In the genomic region with DNA sequence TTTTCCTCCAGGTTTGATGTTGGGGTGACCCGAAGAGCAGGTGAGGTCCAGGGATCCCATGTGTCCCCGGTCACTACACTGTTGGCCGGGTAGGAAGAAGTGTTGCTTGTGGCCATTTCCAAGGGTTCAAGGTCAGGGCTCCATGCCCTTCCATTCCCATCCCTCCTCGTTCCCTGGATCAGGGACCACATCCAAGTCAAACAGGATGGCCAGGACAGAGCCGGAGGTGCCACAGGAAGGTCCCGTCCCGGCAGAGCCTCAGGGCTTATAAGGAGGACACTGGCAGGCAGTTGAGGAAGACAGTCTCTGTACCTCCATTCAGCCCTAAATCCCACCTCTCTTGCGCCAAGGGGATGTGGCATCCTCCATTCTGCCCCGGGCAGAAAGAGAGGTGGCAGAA, we compare ENCODE assay signal across 26 cellular contexts. TPM values are rescaled to one million over a fixed set of nuclear protein-coding genes. Genes with fewer than 3 reads are reported as not detected.
DNase-seq lines count a peak whose midpoint lies in the region; ATAC-seq and TF ChIP-seq lines count a peak whose summit lies in the region.
"Had no signal": no experiment of that assay in that cellular context is flagged by ENCODE, and none has a peak within 500 bp of the region (broad histone marks: within the 10 kb centered on the region; RNA-seq: fewer than 3 reads in every experiment).

No MANE protein-coding gene starts in this region.

- H3K27me3 Mint-ChIP-seq in endodermal cell (ENCODE audit: insufficient read depth) (peaks cover 9% of the 10 kb centered on the region), progenitor cell of endocrine pancreas (peaks cover 28% of the 10 kb centered on the region)

- H3K4me1 Mint-ChIP-seq in endodermal cell (peaks cover 17% of the 10 kb centered on the region), progenitor cell of endocrine pancreas (ENCODE audit: low read depth) (peaks cover 4% of the 10 kb centered on the region)

- H3K27me3 ChIP-seq in H7 (ENCODE audit: control insufficient read depth, insufficient read depth, low read length), result no peaks in the 10 kb centered on the region
- H3K27me3 ChIP-seq in endodermal cell (ENCODE audit: control insufficient read depth, insufficient read depth, low read length, poor library complexity, severe bottlenecking), result no peaks in the 10 kb centered on the region
- H3K27me3 ChIP-seq in right lobe of liver, result no peaks in the 10 kb centered on the region
- no peaks in the 10 kb centered on the region for H3K27me3 ChIP-seq in uterus

- H3K36me3 Mint-ChIP-seq in endodermal cell (ENCODE audit: low read depth) (no peaks in the 10 kb centered on the region), progenitor cell of endocrine pancreas (ENCODE audit: insufficient read depth) (no peaks in the 10 kb centered on the region)
- H3K36me3 Mint-ChIP-seq: CD4-positive, alpha-beta memory T cell had no signal

- H3K27ac ChIP-seq in endodermal cell (ENCODE audit: low read depth, low read length) (no peak overlapping the region), right lobe of liver (no peak overlapping the region), uterus (no peak overlapping the region)
- H3K27ac ChIP-seq: BLaER1 treated with 17β-estradiol and CSF1 and Interleukin-3, amounts not matched to agents 10 nM and 100 nM; SJCRH30 had no signal

- ATAC-seq in right lobe of liver (peak; percentile 57 to 93 (median 68)), esophagus mucosa (no peak)
- ATAC-seq: GM12878, GM23338, PC-3, Right ventricle myocardium inferior had no signal

- H3K36me3 ChIP-seq in H7 (replicated peaks; ENCODE audit: control insufficient read depth, insufficient read depth, low read length) (no peaks in the 10 kb centered on the region), endodermal cell (ENCODE audit: control insufficient read depth, insufficient read depth, low read length) (no peaks in the 10 kb centered on the region), right lobe of liver (no peaks in the 10 kb centered on the region), uterus (no peaks in the 10 kb centered on the region)
- H3K36me3 ChIP-seq: BLaER1 treated with 17β-estradiol and CSF1 and Interleukin-3, amounts not matched to agents 10 nM and 100 nM; HAP-1; SJCRH30 had no signal

- H3K9me3 ChIP-seq in endodermal cell (ENCODE audit: control insufficient read depth, low read length) (no peaks in the 10 kb centered on the region), right lobe of liver (no peaks in the 10 kb centered on the region), uterus (no peaks in the 10 kb centered on the region)
- H3K9me3 ChIP-seq: HAP-1 had no signal

- H3K4me3 ChIP-seq in H7 (ENCODE audit: insufficient read depth, low read depth, low read length) (no peak overlapping the region), endodermal cell (ENCODE audit: low read length) (no peak overlapping the region), right lobe of liver (no peak overlapping the region), uterus (no peak overlapping the region)
- H3K4me3 ChIP-seq: BLaER1 treated with 17β-estradiol and CSF1 and Interleukin-3, amounts not matched to agents 10 nM and 100 nM; GM12878; GM23338; HAP-1; SJCRH30 had no signal

- DNase-seq in H7 (peak; percentile 11), endodermal cell (peak; percentile 45), right lobe of liver (peak in 1 of 3 donors; percentile 70), progenitor cell of endocrine pancreas (ENCODE audit: low spot score, unreplicated experiment) (no peak), G401 (ENCODE audit: low spot score) (no peak), LoVo (ENCODE audit: low spot score) (no peak), uterus (no peak)
- DNase-seq: AML-193; CD4-positive, alpha-beta memory T cell; COR-L47; DMS53; HFFc6; NCI-H1105 treated with DMSO at 0.1 percent for 48 hours; NCI-H146; NCI-H1930; NCI-H2107; NCI-H524; NCI-H774; PC-3; SJCRH30 had no signal

- H3K4me1 ChIP-seq in endodermal cell (ENCODE audit: control insufficient read depth, insufficient read depth, low read length) (no peaks in the 10 kb centered on the region), right lobe of liver (peaks cover 0 to 9% (median 0%) of the 10 kb centered on the region in 4 donors), uterus (no peaks in the 10 kb centered on the region)
- H3K4me1 ChIP-seq: HAP-1 had no signal

- TF ChIP-seq POLR2A in right lobe of liver (IDR thresholded peaks at IDR 0.05) (no peak), uterus (IDR thresholded peaks at IDR 0.05) (no peak)

- in situ Hi-C loops in G401 (cut with HindIII; ENCODE audit: low sequenced_read_pairs), result no loop called here

- H3K4me3 Mint-ChIP-seq in endodermal cell (no peak overlapping the region), progenitor cell of endocrine pancreas (ENCODE audit: low read depth) (no peak overlapping the region)
- H3K4me3 Mint-ChIP-seq: CD4-positive, alpha-beta memory T cell; GM23338; HFFc6 had no signal

- intact Hi-C loops in right lobe of liver (cut with DNase I) (no loop called here), uterus (cut with DNase I; ENCODE audit: low total_unique reads) (no loop called here)

- H3K9ac ChIP-seq in endodermal cell (ENCODE audit: extremely low read depth, low read length, poor library complexity, severe bottlenecking), result no peak overlapping the region
- H3K9ac ChIP-seq: BLaER1 treated with 17β-estradiol and CSF1 and Interleukin-3, amounts not matched to agents 10 nM and 100 nM had no signal

- TF ChIP-seq CTCF in endodermal cell (conservative IDR thresholded peaks at IDR 0.05), result no peak
- TF ChIP-seq CTCF in right lobe of liver (IDR thresholded peaks at IDR 0.05), result no peak
- TF ChIP-seq CTCF in progenitor cell of endocrine pancreas (IDR thresholded peaks at IDR 0.05; ENCODE audit: unreplicated experiment), result no peak
- TF ChIP-seq CTCF in uterus (IDR thresholded peaks at IDR 0.05), result no peak

- WGBS in endodermal cell (ENCODE audit: insufficient coverage in 1 of 2, insufficient read length in 1 of 2), 2 experiments, result 95 to 96% methylated on average over 8 to 9 of the region's 9 CpGs
- 17% methylated on average over 5 of the region's 9 CpGs for WGBS in right lobe of liver (ENCODE audit: insufficient coverage, low coverage, low lambda C conversion rate, missing lambda C conversion rate)

- H3K27ac Mint-ChIP-seq in endodermal cell (no peak overlapping the region), progenitor cell of endocrine pancreas (peak overlapping the region; percentile 62)
- H3K27ac Mint-ChIP-seq: GM23338, HFFc6 had no signal

- H3K9me3 Mint-ChIP-seq in endodermal cell (peaks cover 6% of the 10 kb centered on the region), progenitor cell of endocrine pancreas (ENCODE audit: low read depth) (no peaks in the 10 kb centered on the region)
- H3K9me3 Mint-ChIP-seq: GM23338 had no signal

RNA-seq across cellular contexts. Expression of a gene that starts 22.0 kb away (rescaled TPM):
- 0.26 and 0.45 TPM in 2 replicates for total RNA-seq in H7 (2014; rRNA removed; shearing (Covaris generic))
- total RNA-seq in endodermal cell (1 to 10 TPM in 1 of 2 donors, under 1 TPM in 1; 0.66 to 2.5 TPM), right lobe of liver (under 1 TPM in 2 of 6 experiments, not detected in 4; 0.19 to 1.00 TPM), progenitor cell of endocrine pancreas (1.2 and 1.6 TPM in 2 replicates), uterus (under 1 TPM in 2 of 4 donors, not detected in 2; 0.28 to 0.85 TPM), esophagus mucosa (0.80 TPM)
- polyA plus RNA-seq in endodermal cell (2013, experiment 1 of 2), result 3.7 TPM
- 2.4 TPM for polyA plus RNA-seq in endodermal cell (2013, experiment 2 of 2)
- total RNA-seq in G401 (2014; rRNA removed; shearing (Covaris generic)), result 0.88 and 1.3 TPM in 2 replicates
- total RNA-seq: CD4-positive, alpha-beta memory T cell; GM12878; SJCRH30 had no signal

RNA-seq across cellular contexts. Expression of a gene that starts 51.9 kb away (rescaled TPM):
- 2.4 and 2.8 TPM in 2 replicates for total RNA-seq in H7 (2014; rRNA removed; shearing (Covaris generic))
- 1 to 10 TPM; 3.6 to 3.7 TPM for total RNA-seq in endodermal cell
- polyA plus RNA-seq in endodermal cell (2013, experiment 1 of 2), result 3.4 TPM
- polyA plus RNA-seq in endodermal cell (2013, experiment 2 of 2), result 2.0 TPM
- total RNA-seq in right lobe of liver, result not detected
- total RNA-seq in progenitor cell of endocrine pancreas, result 1.5 and 2.3 TPM in 2 replicates
- 1.3 TPM in 1 of 2 replicates, not detected in the other for total RNA-seq in G401 (2014; rRNA removed; shearing (Covaris generic))
- total RNA-seq in uterus, result 1 to 10 TPM in 2 of 4 donors, under 1 TPM in 1, not detected in 1; 0.41 to 1.9 (median 1.2) TPM
- not detected for total RNA-seq in esophagus mucosa
- total RNA-seq: CD4-positive, alpha-beta memory T cell; GM12878; PC-3; SJCRH30 had no signal
- polyA plus RNA-seq: CD4-positive, alpha-beta memory T cell had no signal

Comparison
In these comparisons a context has a peak if more than half of its experiments do, and no peak if none do; other contexts are left out.
1. DNase-seq: peak in H7 (single experiment) and endodermal cell (single experiment); none in progenitor cell of endocrine pancreas (single experiment), G401 (single experiment), LoVo (single experiment) and uterus (0 of 2).